In the genomic region with DNA sequence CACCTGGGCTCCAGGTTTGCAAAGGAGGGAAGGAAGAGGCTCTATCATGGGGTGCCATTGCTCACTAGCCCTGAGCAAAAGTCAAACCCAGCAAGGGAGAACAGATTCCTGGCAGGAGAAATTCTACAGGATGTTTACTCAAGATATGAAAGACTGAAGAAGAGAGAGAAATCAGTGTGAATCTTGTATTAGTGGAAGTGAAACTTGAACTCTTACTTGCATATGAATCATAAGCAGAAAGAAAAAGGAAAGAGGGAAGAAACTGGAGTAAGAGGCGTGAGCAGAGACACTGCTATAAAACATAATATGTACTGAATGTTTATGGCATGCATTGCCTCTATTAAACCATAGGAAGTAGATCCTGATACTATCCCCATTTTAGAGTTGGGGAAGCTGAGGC, we compare ENCODE assay signal across 10 cellular contexts.
DNase-seq lines count a peak whose midpoint lies in the region; ATAC-seq and TF ChIP-seq lines count a peak whose summit lies in the region.
"Had no signal": no experiment of that assay in that cellular context is flagged by ENCODE, and none has a peak within 500 bp of the region (broad histone marks: within the 10 kb centered on the region; RNA-seq: fewer than 3 reads in every experiment).

No MANE protein-coding gene starts in this region.

- H3K4me1 Mint-ChIP-seq in activated CD4-positive, alpha-beta T cell treated with anti-CD3 and anti-CD28 coated beads for 36 hours = peaks cover 7% of the 10 kb centered on the region

- TF ChIP-seq POLR2A in transverse colon (IDR thresholded peaks at IDR 0.05) (no peak), heart left ventricle (IDR thresholded peaks at IDR 0.05) (no peak)

- H3K27ac Mint-ChIP-seq in activated CD4-positive, alpha-beta T cell treated with anti-CD3 and anti-CD28 coated beads for 36 hours = no peak overlapping the region
- H3K27ac Mint-ChIP-seq: stimulated activated naive CD8-positive, alpha-beta T cell treated with anti-CD3 and anti-CD28 coated beads, Interleukin-15, Interleukin-2, amounts not matched to agents 100 ng/mL and 50 ng/mL, for 24 hours had no signal

- H3K27me3 Mint-ChIP-seq in activated CD4-positive, alpha-beta T cell treated with anti-CD3 and anti-CD28 coated beads for 36 hours = peaks cover 11% of the 10 kb centered on the region

- H3K4me1 ChIP-seq in upper lobe of right lung (no peaks in the 10 kb centered on the region), transverse colon (peaks cover 0 to 4% (median 0%) of the 10 kb centered on the region in 4 donors), heart left ventricle (peaks cover 0 to 10% (median 0%) of the 10 kb centered on the region in 12 donors)
- H3K4me1 ChIP-seq: A549 had no signal

- no peak for TF ChIP-seq EP300 in transverse colon (IDR thresholded peaks at IDR 0.05; ENCODE audit: low read depth)

- H3K27me3 ChIP-seq in upper lobe of right lung (no peaks in the 10 kb centered on the region), transverse colon (no peaks in the 10 kb centered on the region), heart left ventricle (no peaks in the 10 kb centered on the region)

- DNase-seq in activated CD4-positive, alpha-beta T cell treated with anti-CD3 and anti-CD28 coated beads for 36 hours = no peak
- DNase-seq in activated CD4-positive, alpha-beta T cell treated with anti-CD3 and anti-CD28 coated beads, Interleukin-2, amount 50 U/mL, for 1 hour = no peak
- DNase-seq in NCI-H69 (lab: John Stamatoyannopoulos, UW) (peak; percentile 60), upper lobe of right lung (no peak), transverse colon (no peak), KBM-7 (no peak), heart left ventricle (no peak)

- H3K9me3 Mint-ChIP-seq in activated CD4-positive, alpha-beta T cell treated with anti-CD3 and anti-CD28 coated beads for 36 hours (ENCODE audit: low read depth) = no peaks in the 10 kb centered on the region

- POLR2A ChIA-PET in activated CD4-positive, alpha-beta T cell treated with anti-CD3 and anti-CD28 coated beads for 36 hours (lab: Charles Lee) = no interaction called here

- no peaks in the 10 kb centered on the region for H3K36me3 ChIP-seq in upper lobe of right lung
- H3K36me3 ChIP-seq in transverse colon = no peaks in the 10 kb centered on the region
- H3K36me3 ChIP-seq in heart left ventricle = no peaks in the 10 kb centered on the region

- intact Hi-C loops in activated CD4-positive, alpha-beta T cell treated with anti-CD3 and anti-CD28 coated beads for 36 hours (cut with DNase I, micrococcal nuclease) = no loop called here
- intact Hi-C loops in upper lobe of right lung (cut with DNase I) (no loop called here), transverse colon (cut with DNase I; ENCODE audit: low total_unique reads) (no loop called here), heart left ventricle (cut with DNase I) (no loop called here)

- H3K4me3 Mint-ChIP-seq in activated CD4-positive, alpha-beta T cell treated with anti-CD3 and anti-CD28 coated beads for 36 hours = no peak overlapping the region
- H3K4me3 Mint-ChIP-seq: stimulated activated naive CD8-positive, alpha-beta T cell treated with anti-CD3 and anti-CD28 coated beads, Interleukin-15, Interleukin-2, amounts not matched to agents 100 ng/mL and 50 ng/mL, for 24 hours had no signal

- CTCF ChIA-PET in activated CD4-positive, alpha-beta T cell treated with anti-CD3 and anti-CD28 coated beads for 36 hours (lab: Charles Lee) = no interaction called here

- no peak overlapping the region for H3K4me3 ChIP-seq in upper lobe of right lung
- H3K4me3 ChIP-seq in transverse colon = no peak overlapping the region
- H3K4me3 ChIP-seq in heart left ventricle = no peak overlapping the region
- H3K4me3 ChIP-seq: A549 had no signal

- H3K27ac ChIP-seq in upper lobe of right lung (no peak overlapping the region), transverse colon (no peak overlapping the region), heart left ventricle (peak overlapping the region in 1 of 12 donors; percentile 46)
- H3K27ac ChIP-seq: A549 had no signal

- peak; percentile 47 for ATAC-seq in activated CD4-positive, alpha-beta T cell treated with anti-CD3 and anti-CD28 coated beads for 36 hours
- ATAC-seq in HG02938 (IDR thresholded peaks at IDR 0.05; ENCODE audit: unreplicated experiment) (peak; percentile 96), upper lobe of right lung (peak; percentile 73), heart left ventricle (no peak)
- ATAC-seq: A549 had no signal

- 0 to 36% methylated on average over 1 of the region's 1 CpG for WGBS in transverse colon (ENCODE audit: low coverage in 1 of 2), 2 donors
- WGBS in heart left ventricle, 4 donors = 57 to 62% (median 60%) methylated on average over 1 of the region's 1 CpG

- in situ Hi-C loops in transverse colon (cut with MboI; ENCODE audit: low pct_ligation_motif_present in 1 of 4, low pct_unique_long_range_greater_than_20kb in 1 of 4, low sequenced_read_pairs in 3 of 4) (loop anchor here in 1 of 4 donors (25.0 kb wide), 1 partner anchor 348 kb away; no protein-coding TSS in a partner anchor), KBM-7 (cut with MboI; ENCODE audit: low pct_unique_long_range_greater_than_20kb, low sequenced_read_pairs) (no loop called here)

- TF ChIP-seq CTCF in upper lobe of right lung (IDR thresholded peaks at IDR 0.05) = no peak
- TF ChIP-seq CTCF in transverse colon (IDR thresholded peaks at IDR 0.05) = no peak
- TF ChIP-seq CTCF in heart left ventricle (IDR thresholded peaks at IDR 0.05) = no peak

- no peaks in the 10 kb centered on the region for H3K9me3 ChIP-seq in upper lobe of right lung
- H3K9me3 ChIP-seq in transverse colon = no peaks in the 10 kb centered on the region
- H3K9me3 ChIP-seq in heart left ventricle = peaks cover 0 to 12% (median 0%) of the 10 kb centered on the region in 12 donors
- H3K9me3 ChIP-seq: A549 had no signal

- H3K36me3 Mint-ChIP-seq in activated CD4-positive, alpha-beta T cell treated with anti-CD3 and anti-CD28 coated beads for 36 hours (ENCODE audit: low read depth) = no peaks in the 10 kb centered on the region

Comparison
In these comparisons a context has a peak if more than half of its experiments do, and no peak if none do; other contexts are left out.
1. ATAC-seq: peak in activated CD4-positive, alpha-beta T cell treated with anti-CD3 and anti-CD28 coated beads for 36 hours (single experiment), HG02938 (single experiment) and upper lobe of right lung (single experiment); none in heart left ventricle (0 of 4).